Comparison of ENCODE assay signal across 8 cellular contexts in genomic region chr4:16264798-16265197, GRCh38. TPM values are rescaled to one million over a fixed set of nuclear protein-coding genes. Genes with fewer than 3 reads are reported as not detected.
DNase-seq lines count a peak whose midpoint lies in the region; ATAC-seq and TF ChIP-seq lines count a peak whose summit lies in the region.

No MANE protein-coding gene starts in this region.

- H3K27ac Mint-ChIP-seq in CD4-positive, alpha-beta memory T cell, result no peak overlapping the region
- no peak overlapping the region for H3K27ac Mint-ChIP-seq in T-helper 17 cell

- no peaks in the 10 kb centered on the region for H3K9me3 Mint-ChIP-seq in CD4-positive, alpha-beta memory T cell

- no peaks in the 10 kb centered on the region for H3K36me3 Mint-ChIP-seq in CD4-positive, alpha-beta memory T cell
- H3K36me3 Mint-ChIP-seq in T-helper 17 cell (ENCODE audit: low read depth), result no peaks in the 10 kb centered on the region

- H3K4me1 Mint-ChIP-seq in CD4-positive, alpha-beta memory T cell, result peaks cover 7 to 10% (median 9%) of the 10 kb centered on the region in 4 donors
- H3K4me1 Mint-ChIP-seq in T-helper 17 cell, result peaks cover 8% of the 10 kb centered on the region

- H3K4me1 ChIP-seq in CD4-positive, alpha-beta memory T cell (ENCODE audit: insufficient read depth, low read length), result peaks cover 6% of the 10 kb centered on the region

- H3K9me3 ChIP-seq in CD4-positive, alpha-beta memory T cell (ENCODE audit: control insufficient read depth in 1 of 2, low read length in 2 of 2), result no peaks in the 10 kb centered on the region
- no peaks in the 10 kb centered on the region for H3K9me3 ChIP-seq in T-helper 17 cell (ENCODE audit: control insufficient read depth, low read length, poor library complexity, severe bottlenecking)

- H3K36me3 ChIP-seq in CD4-positive, alpha-beta memory T cell (ENCODE audit: insufficient read depth, low read length), result no peaks in the 10 kb centered on the region

- TF ChIP-seq CTCF in LNCaP clone FGC (IDR thresholded peaks at IDR 0.05; ENCODE audit: control insufficient read depth, extremely low read depth, insufficient read depth), result peak; percentile 61

- no peak overlapping the region for H3K4me3 ChIP-seq in CD4-positive, alpha-beta memory T cell (ENCODE audit: low read length in 2 of 2)
- no peak overlapping the region for H3K4me3 ChIP-seq in LNCaP clone FGC (ENCODE audit: low read depth, low read length)

- intact Hi-C loops in CD4-positive, alpha-beta memory T cell (cut with micrococcal nuclease), result loop anchor here (1.0 to 10.0 kb wide), 2 partner anchors 60 to 238 kb away; no protein-coding TSS in a partner anchor

- no peaks in the 10 kb centered on the region for H3K27me3 ChIP-seq in CD4-positive, alpha-beta memory T cell (ENCODE audit: insufficient read depth, low read length)

- POLR2A ChIA-PET in CD4-positive, alpha-beta memory T cell (lab: Charles Lee; ENCODE audit: partially characterized antibody), result no interaction called here

- DNase-seq in CD4-positive, alpha-beta memory T cell, result peak in 4 of 5 donors; percentile 35 to 47 (median 39)
- DNase-seq in LNCaP clone FGC (ENCODE audit: low read depth), result peak; percentile 31
- no peak for DNase-seq in T-helper 17 cell
- DNase-seq in foreskin melanocyte, result peak; percentile 35
- DNase-seq in renal cortical epithelial cell (ENCODE audit: low read depth), result peak; percentile 57
- DNase-seq in nucleus accumbens (lab: John Stamatoyannopoulos, UW), result no peak

- ATAC-seq in GM19043 (IDR thresholded peaks at IDR 0.05; ENCODE audit: low read depth, unreplicated experiment), result peak; percentile 53
- ATAC-seq in T-helper 17 cell, result peak; percentile 40
- no peak for ATAC-seq in HG02840 (IDR thresholded peaks at IDR 0.05; ENCODE audit: low FRiP score, unreplicated experiment)

- no peaks in the 10 kb centered on the region for H3K27me3 Mint-ChIP-seq in CD4-positive, alpha-beta memory T cell
- H3K27me3 Mint-ChIP-seq in T-helper 17 cell, result no peaks in the 10 kb centered on the region

- H3K27ac ChIP-seq in CD4-positive, alpha-beta memory T cell (ENCODE audit: low read depth, low read length), result no peak overlapping the region

- CTCF ChIA-PET in CD4-positive, alpha-beta memory T cell (lab: Charles Lee; ENCODE audit: partially characterized antibody), result interaction anchor here (0.8 to 3.4 kb wide), 13 partner anchors 11 to 382 kb away, joined by 3 to 63 read pairs (median 4); no protein-coding TSS in a partner anchor

- H3K4me3 Mint-ChIP-seq in CD4-positive, alpha-beta memory T cell, result no peak overlapping the region
- H3K4me3 Mint-ChIP-seq in T-helper 17 cell, result no peak overlapping the region

RNA-seq across cellular contexts. Expression of gene TAPT1, which starts 38.5 kb away (rescaled TPM):
- 10 to 100 TPM; 55.1 to 57.5 TPM for total RNA-seq in CD4-positive, alpha-beta memory T cell
- 10 to 100 TPM; 27.0 TPM for polyA plus RNA-seq in CD4-positive, alpha-beta memory T cell
- 10 to 100 TPM; 71.3 to 83.6 TPM for total RNA-seq in T-helper 17 cell
- 11.8 and 33.5 TPM in 2 replicates for total RNA-seq in renal cortical epithelial cell

Comparison
In these comparisons a context has a peak if more than half of its experiments do, and no peak if none do; other contexts are left out.
1. DNase-seq: peak in CD4-positive, alpha-beta memory T cell (4 of 5), LNCaP clone FGC (single experiment), foreskin melanocyte (single experiment) and renal cortical epithelial cell (single experiment); none in T-helper 17 cell (0 of 3) and nucleus accumbens (0 of 56).